ENCODE assay signal across 8 cellular contexts in genomic region chr5:68214472-68215207, GRCh38. TPM values are rescaled to one million over a fixed set of nuclear protein-coding genes. Genes with fewer than 3 reads are reported as not detected.
A peak's percentile ranks its signal among the peaks of the same experiment; 100 is the strongest.
DNase-seq lines count a peak whose midpoint lies in the region; ATAC-seq lines count a peak whose summit lies in the region.

No MANE protein-coding gene starts in this region.

- no peaks in the 10 kb centered on the region for H3K36me3 ChIP-seq in MG63
- no peaks in the 10 kb centered on the region for H3K36me3 ChIP-seq in urinary bladder (ENCODE audit: insufficient read depth)

- H3K27ac ChIP-seq in urinary bladder (ENCODE audit: low read depth), result peak overlapping the region; percentile 98

- no peaks in the 10 kb centered on the region; the same call in none of the 2 replicates for H3K9me3 ChIP-seq in MG63

- H3K27me3 ChIP-seq in MG63, result no peaks in the 10 kb centered on the region

- WGBS in urinary bladder, result 3% methylated on average over 37 of the region's 37 CpGs

- DNase-seq in CD1c-positive myeloid dendritic cell (ENCODE audit: extremely low spot score) (peak; percentile 91), MG63 (no peak), T47D (ENCODE audit: low read depth in 1 of 2, low spot score in 1 of 2) (peak; percentile 6 to 18), lung microvascular endothelial cell (ENCODE audit: low read depth in 2 of 2) (peak; percentile 6 to 15), NCI-H345 treated with DMSO at 0.1 percent for 48 hours (lab: John Stamatoyannopoulos, UW; ENCODE audit: unreplicated experiment) (no peak)

- ATAC-seq in GM19035 (IDR thresholded peaks at IDR 0.05; ENCODE audit: unreplicated experiment) (peak; percentile 18), GM18502 (IDR thresholded peaks at IDR 0.05; ENCODE audit: poor library complexity, unreplicated experiment) (no peak)

- in situ Hi-C loops in T47D (cut with HindIII; ENCODE audit: low pct_unique_long_range_greater_than_20kb, low sequenced_read_pairs), result no loop called here

- peaks cover 2% of the 10 kb centered on the region for H3K4me1 ChIP-seq in urinary bladder (ENCODE audit: insufficient read depth)

- H3K4me3 ChIP-seq in MG63 (peak overlapping the region; percentile 84), urinary bladder (ENCODE audit: low read depth, low read length) (peak overlapping the region; percentile 90)

RNA-seq across cellular contexts. Expression of gene PIK3R1, which starts 0.9 kb away (rescaled TPM):
- total RNA-seq in MG63 (2014; rRNA removed; shearing (Covaris generic); ENCODE audit: low replicate concordance), result 9.5 and 13.1 TPM in 2 replicates
- 22.9 and 26.4 TPM in 2 replicates for total RNA-seq in lung microvascular endothelial cell
- 128 TPM for total RNA-seq in urinary bladder
- polyA plus RNA-seq in urinary bladder, result 66.4 TPM

Comparison
In these comparisons a context has a peak if more than half of its experiments do, and no peak if none do; other contexts are left out.
1. DNase-seq: peak in CD1c-positive myeloid dendritic cell (single experiment), T47D (2 of 2) and lung microvascular endothelial cell (2 of 2); none in MG63 (single experiment) and NCI-H345 treated with DMSO at 0.1 percent for 48 hours (single experiment).